In the genomic region with DNA sequence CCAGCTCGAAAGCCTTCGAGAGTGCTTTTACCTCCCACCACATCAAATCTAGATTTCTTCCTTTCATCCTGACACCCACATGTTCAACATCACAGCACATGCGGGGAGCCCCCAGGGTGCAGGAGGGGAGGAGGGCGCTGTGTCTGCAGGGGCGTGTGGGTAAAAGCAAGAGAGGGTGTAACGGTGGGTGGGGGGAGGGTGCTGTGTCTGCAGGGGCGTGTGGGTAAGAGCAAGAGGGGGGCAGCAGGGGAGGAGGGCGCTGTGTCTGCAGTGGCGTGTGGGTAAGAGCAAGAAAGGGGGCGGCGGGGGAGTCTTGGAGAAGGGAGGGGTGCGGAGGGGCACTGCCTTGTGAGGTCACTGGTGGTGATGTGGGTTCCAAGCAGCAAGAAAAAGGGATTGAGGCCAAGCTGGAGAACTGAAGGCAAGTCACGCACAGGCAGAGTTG, we compare ENCODE assay signal across 2 cellular contexts.
TF ChIP-seq lines count a peak whose summit lies in the region.

No MANE protein-coding gene starts in this region.

TF ChIP-seq in SK-N-SH, 30 proteins besides CTCF, POLR2A, EP300 and RAD21 (continued from another document):
- TF ChIP-seq, protein P1, sequence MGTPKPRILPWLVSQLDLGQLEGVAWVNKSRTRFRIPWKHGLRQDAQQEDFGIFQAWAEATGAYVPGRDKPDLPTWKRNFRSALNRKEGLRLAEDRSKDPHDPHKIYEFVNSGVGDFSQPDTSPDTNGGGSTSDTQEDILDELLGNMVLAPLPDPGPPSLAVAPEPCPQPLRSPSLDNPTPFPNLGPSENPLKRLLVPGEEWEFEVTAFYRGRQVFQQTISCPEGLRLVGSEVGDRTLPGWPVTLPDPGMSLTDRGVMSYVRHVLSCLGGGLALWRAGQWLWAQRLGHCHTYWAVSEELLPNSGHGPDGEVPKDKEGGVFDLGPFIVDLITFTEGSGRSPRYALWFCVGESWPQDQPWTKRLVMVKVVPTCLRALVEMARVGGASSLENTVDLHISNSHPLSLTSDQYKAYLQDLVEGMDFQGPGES (IDR thresholded peaks at IDR 0.05; ENCODE audit: low read depth, low read length), result no peak
- TF ChIP-seq MEF2A (IDR thresholded peaks at IDR 0.05; ENCODE audit: borderline replicate concordance, low read depth), result no peak
- no peak for TF ChIP-seq RCOR1 (IDR thresholded peaks at IDR 0.05; ENCODE audit: low read length)
- no peak for TF ChIP-seq SIN3A (IDR thresholded peaks at IDR 0.05; ENCODE audit: borderline replicate concordance, low read depth, low read length)
- TF ChIP-seq GABPA (IDR thresholded peaks at IDR 0.05; ENCODE audit: low read depth), result no peak
- TF ChIP-seq, protein P2, sequence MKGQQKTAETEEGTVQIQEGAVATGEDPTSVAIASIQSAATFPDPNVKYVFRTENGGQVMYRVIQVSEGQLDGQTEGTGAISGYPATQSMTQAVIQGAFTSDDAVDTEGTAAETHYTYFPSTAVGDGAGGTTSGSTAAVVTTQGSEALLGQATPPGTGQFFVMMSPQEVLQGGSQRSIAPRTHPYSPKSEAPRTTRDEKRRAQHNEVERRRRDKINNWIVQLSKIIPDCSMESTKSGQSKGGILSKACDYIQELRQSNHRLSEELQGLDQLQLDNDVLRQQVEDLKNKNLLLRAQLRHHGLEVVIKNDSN (IDR thresholded peaks at IDR 0.05; ENCODE audit: borderline replicate concordance, low read depth), result no peak
- no peak for TF ChIP-seq GATA2 (CRISPR knock-in tag; IDR thresholded peaks at IDR 0.05)
- TF ChIP-seq, protein P3, sequence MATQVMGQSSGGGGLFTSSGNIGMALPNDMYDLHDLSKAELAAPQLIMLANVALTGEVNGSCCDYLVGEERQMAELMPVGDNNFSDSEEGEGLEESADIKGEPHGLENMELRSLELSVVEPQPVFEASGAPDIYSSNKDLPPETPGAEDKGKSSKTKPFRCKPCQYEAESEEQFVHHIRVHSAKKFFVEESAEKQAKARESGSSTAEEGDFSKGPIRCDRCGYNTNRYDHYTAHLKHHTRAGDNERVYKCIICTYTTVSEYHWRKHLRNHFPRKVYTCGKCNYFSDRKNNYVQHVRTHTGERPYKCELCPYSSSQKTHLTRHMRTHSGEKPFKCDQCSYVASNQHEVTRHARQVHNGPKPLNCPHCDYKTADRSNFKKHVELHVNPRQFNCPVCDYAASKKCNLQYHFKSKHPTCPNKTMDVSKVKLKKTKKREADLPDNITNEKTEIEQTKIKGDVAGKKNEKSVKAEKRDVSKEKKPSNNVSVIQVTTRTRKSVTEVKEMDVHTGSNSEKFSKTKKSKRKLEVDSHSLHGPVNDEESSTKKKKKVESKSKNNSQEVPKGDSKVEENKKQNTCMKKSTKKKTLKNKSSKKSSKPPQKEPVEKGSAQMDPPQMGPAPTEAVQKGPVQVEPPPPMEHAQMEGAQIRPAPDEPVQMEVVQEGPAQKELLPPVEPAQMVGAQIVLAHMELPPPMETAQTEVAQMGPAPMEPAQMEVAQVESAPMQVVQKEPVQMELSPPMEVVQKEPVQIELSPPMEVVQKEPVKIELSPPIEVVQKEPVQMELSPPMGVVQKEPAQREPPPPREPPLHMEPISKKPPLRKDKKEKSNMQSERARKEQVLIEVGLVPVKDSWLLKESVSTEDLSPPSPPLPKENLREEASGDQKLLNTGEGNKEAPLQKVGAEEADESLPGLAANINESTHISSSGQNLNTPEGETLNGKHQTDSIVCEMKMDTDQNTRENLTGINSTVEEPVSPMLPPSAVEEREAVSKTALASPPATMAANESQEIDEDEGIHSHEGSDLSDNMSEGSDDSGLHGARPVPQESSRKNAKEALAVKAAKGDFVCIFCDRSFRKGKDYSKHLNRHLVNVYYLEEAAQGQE (IDR thresholded peaks at IDR 0.05; ENCODE audit: low read depth, low read length), result no peak

TF ChIP-seq in SK-N-SH treated with all-trans-retinoic acid at 6 μM for 48 hours, 23 proteins besides CTCF, POLR2A, EP300 and RAD21 (continued from another document):
- TF ChIP-seq, protein P4, sequence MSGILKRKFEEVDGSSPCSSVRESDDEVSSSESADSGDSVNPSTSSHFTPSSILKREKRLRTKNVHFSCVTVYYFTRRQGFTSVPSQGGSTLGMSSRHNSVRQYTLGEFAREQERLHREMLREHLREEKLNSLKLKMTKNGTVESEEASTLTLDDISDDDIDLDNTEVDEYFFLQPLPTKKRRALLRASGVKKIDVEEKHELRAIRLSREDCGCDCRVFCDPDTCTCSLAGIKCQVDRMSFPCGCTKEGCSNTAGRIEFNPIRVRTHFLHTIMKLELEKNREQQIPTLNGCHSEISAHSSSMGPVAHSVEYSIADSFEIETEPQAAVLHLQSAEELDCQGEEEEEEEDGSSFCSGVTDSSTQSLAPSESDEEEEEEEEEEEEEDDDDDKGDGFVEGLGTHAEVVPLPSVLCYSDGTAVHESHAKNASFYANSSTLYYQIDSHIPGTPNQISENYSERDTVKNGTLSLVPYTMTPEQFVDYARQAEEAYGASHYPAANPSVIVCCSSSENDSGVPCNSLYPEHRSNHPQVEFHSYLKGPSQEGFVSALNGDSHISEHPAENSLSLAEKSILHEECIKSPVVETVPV (CRISPR knock-in tag; IDR thresholded peaks at IDR 0.05), result no peak
- TF ChIP-seq ESRRG (CRISPR knock-in tag; IDR thresholded peaks at IDR 0.05), result no peak
- TF ChIP-seq, protein P5, sequence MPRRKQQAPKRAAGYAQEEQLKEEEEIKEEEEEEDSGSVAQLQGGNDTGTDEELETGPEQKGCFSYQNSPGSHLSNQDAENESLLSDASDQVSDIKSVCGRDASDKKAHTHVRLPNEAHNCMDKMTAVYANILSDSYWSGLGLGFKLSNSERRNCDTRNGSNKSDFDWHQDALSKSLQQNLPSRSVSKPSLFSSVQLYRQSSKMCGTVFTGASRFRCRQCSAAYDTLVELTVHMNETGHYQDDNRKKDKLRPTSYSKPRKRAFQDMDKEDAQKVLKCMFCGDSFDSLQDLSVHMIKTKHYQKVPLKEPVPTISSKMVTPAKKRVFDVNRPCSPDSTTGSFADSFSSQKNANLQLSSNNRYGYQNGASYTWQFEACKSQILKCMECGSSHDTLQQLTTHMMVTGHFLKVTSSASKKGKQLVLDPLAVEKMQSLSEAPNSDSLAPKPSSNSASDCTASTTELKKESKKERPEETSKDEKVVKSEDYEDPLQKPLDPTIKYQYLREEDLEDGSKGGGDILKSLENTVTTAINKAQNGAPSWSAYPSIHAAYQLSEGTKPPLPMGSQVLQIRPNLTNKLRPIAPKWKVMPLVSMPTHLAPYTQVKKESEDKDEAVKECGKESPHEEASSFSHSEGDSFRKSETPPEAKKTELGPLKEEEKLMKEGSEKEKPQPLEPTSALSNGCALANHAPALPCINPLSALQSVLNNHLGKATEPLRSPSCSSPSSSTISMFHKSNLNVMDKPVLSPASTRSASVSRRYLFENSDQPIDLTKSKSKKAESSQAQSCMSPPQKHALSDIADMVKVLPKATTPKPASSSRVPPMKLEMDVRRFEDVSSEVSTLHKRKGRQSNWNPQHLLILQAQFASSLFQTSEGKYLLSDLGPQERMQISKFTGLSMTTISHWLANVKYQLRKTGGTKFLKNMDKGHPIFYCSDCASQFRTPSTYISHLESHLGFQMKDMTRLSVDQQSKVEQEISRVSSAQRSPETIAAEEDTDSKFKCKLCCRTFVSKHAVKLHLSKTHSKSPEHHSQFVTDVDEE (CRISPR knock-in tag; IDR thresholded peaks at IDR 0.05), result no peak
